Comparison of ENCODE assay signal across 9 cellular contexts in genomic region chr1:16151200-16151708, GRCh38. TPM values are rescaled to one million over a fixed set of nuclear protein-coding genes. Genes with fewer than 3 reads are reported as not detected.
DNase-seq lines count a peak whose midpoint lies in the region; ATAC-seq, FAIRE-seq and TF ChIP-seq lines count a peak whose summit lies in the region.
"Had no signal": no experiment of that assay in that cellular context is flagged by ENCODE, and none has a peak within 500 bp of the region (broad histone marks: within the 10 kb centered on the region; RNA-seq: fewer than 3 reads in every experiment).

No MANE protein-coding gene starts in this region.

- no peak overlapping the region for H2AFZ ChIP-seq in GM12878 (ENCODE audit: control insufficient read depth, low read depth, low read length)

- TF ChIP-seq POLR2A in GM12878 (IDR thresholded peaks at IDR 0.05; ENCODE audit: low read depth, low read length): no peak

- intact Hi-C loops in Caco-2 (cut with micrococcal nuclease; ENCODE audit: unreplicated experiment): no loop called here
- intact Hi-C loops in GM12878 (cut with micrococcal nuclease; ENCODE audit: unreplicated experiment): no loop called here

- WGBS in GM12878 (ENCODE audit: insufficient coverage, insufficient replicate concordance, low lambda C conversion rate, missing lambda C conversion rate): 30% methylated on average over 7 of the region's 7 CpGs

- peak overlapping the region; percentile 39 for H3K27ac Mint-ChIP-seq in Caco-2 (ENCODE audit: unreplicated experiment)
- peak overlapping the region; percentile 99 for H3K27ac Mint-ChIP-seq in mesothelial cell of epicardium

- peaks cover 16% of the 10 kb centered on the region for H3K4me1 Mint-ChIP-seq in Caco-2 (ENCODE audit: low read depth, unreplicated experiment)
- H3K4me1 Mint-ChIP-seq in mesothelial cell of epicardium: peaks cover 54% of the 10 kb centered on the region

- no peak for DNase-seq in Caco-2
- DNase-seq in NAMALWA (ENCODE audit: low spot score): peak; percentile 28
- no peak for DNase-seq in GM12878 (ENCODE audit: low read depth, low spot score)
- DNase-seq in mesothelial cell of epicardium (ENCODE audit: low spot score in 2 of 2, unreplicated experiment in 2 of 2): no peak
- DNase-seq in GM13977 (ENCODE audit: low spot score): no peak
- DNase-seq in activated naive CD4-positive, alpha-beta T cell (lab: John Stamatoyannopoulos, UW): no peak
- no peak for DNase-seq in cerebellar nuclear complex (lab: John Stamatoyannopoulos, UW)
- DNase-seq: activated CD4-positive, CD25-positive, alpha-beta regulatory T cell treated with anti-CD3 and anti-CD28 coated beads, Interleukin-2, amount 50 U/mL, for 72 hours had no signal

- BruUV-seq in Caco-2 (replicated peaks; lab: Mats Ljungman, UMichigan): no TSS peak
- BruUV-seq in GM12878 (replicated peaks; lab: Mats Ljungman, UMichigan): no TSS peak

- peaks cover 58% of the 10 kb centered on the region for H3K4me1 ChIP-seq in Caco-2
- H3K4me1 ChIP-seq in GM12878 (ENCODE audit: control insufficient read depth, insufficient read depth, low read length): peaks cover 12% of the 10 kb centered on the region

- POLR2A ChIA-PET in Caco-2 (lab: Charles Lee): no interaction called here
- POLR2A ChIA-PET in GM12878 (lab: Charles Lee): no interaction called here

- no peak for TF ChIP-seq EP300 in GM12878 (IDR thresholded peaks at IDR 0.05; ENCODE audit: borderline replicate concordance in 1 of 2, control insufficient read depth in 1 of 2, low read depth in 2 of 2, low read length in 2 of 2)

- no peak overlapping the region for H3K9ac ChIP-seq in GM12878 (ENCODE audit: control insufficient read depth, insufficient read depth, low read length)

- in situ Hi-C loops in GM12878 (cut with MboI) (no loop called here), GM13977 (cut with MboI; ENCODE audit: low pct_unique_long_range_greater_than_20kb, low sequenced_read_pairs, unreplicated experiment) (no loop called here)

- H4K20me1 ChIP-seq in GM12878 (ENCODE audit: control insufficient read depth, insufficient read depth): no peaks in the 10 kb centered on the region

- SMC1A ChIA-PET in GM12878 (lab: Charles Lee; ENCODE audit: uncharacterized antibody, unreplicated experiment): no interaction called here

- no peaks in the 10 kb centered on the region for H3K79me2 ChIP-seq in GM12878 (ENCODE audit: control insufficient read depth, insufficient read depth, low read length)

- H3K9me3 ChIP-seq in Caco-2: no peaks in the 10 kb centered on the region
- H3K9me3 ChIP-seq in GM12878 (replicated peaks; ENCODE audit: control insufficient read depth, insufficient read depth, low read length): no peaks in the 10 kb centered on the region

- H3K27me3 ChIP-seq in Caco-2 (replicated peaks; ENCODE audit: control insufficient read depth, insufficient read depth, low read length) (no peaks in the 10 kb centered on the region), GM12878 (replicated peaks in 1 of 2; ENCODE audit: control insufficient read depth in 2 of 2, insufficient read depth in 2 of 2, low read length in 1 of 2) (peaks cover 3 to 6% of the 10 kb centered on the region in 2 experiments; a peak in 3 of 4 replicates)

- no peak overlapping the region for H3K27ac ChIP-seq in GM12878 (ENCODE audit: control insufficient read depth, insufficient read depth)

- RAD21 ChIA-PET in GM12878 (lab: Charles Lee; ENCODE audit: unreplicated experiment): interaction anchor here (1.0 kb wide), 1 partner anchor 68 kb away, joined by 3 read pairs; no protein-coding TSS in a partner anchor

- no peak for TF ChIP-seq RAD21 in GM12878 (IDR thresholded peaks at IDR 0.05; ENCODE audit: insufficient read depth, low read depth, low read length)

- FAIRE-seq in GM12878 (lab: Jason Lieb, UNC): no peak

- peaks cover 4% of the 10 kb centered on the region for H3K36me3 ChIP-seq in Caco-2 (ENCODE audit: control insufficient read depth, insufficient read depth, low read length)
- no peaks in the 10 kb centered on the region for H3K36me3 ChIP-seq in GM12878 (ENCODE audit: control insufficient read depth in 2 of 2, insufficient read depth in 2 of 2, low read length in 1 of 2)

- H3K27me3 Mint-ChIP-seq in Caco-2 (ENCODE audit: insufficient read depth, unreplicated experiment) (no peaks in the 10 kb centered on the region), mesothelial cell of epicardium (ENCODE audit: low read depth) (no peaks in the 10 kb centered on the region)

- H3K9me3 Mint-ChIP-seq in Caco-2 (ENCODE audit: unreplicated experiment) (no peaks in the 10 kb centered on the region), mesothelial cell of epicardium (no peaks in the 10 kb centered on the region)

- H3K4me2 ChIP-seq in GM12878 (ENCODE audit: control insufficient read depth, insufficient read depth): no peak overlapping the region

- CTCF ChIA-PET in Caco-2 (lab: Charles Lee) (no interaction called here), GM12878 (lab: Yijun Ruan, JAX) (interaction anchor here (1.2 to 1.7 kb wide), 2 partner anchors 69 to 72 kb away, joined by 4 to 8 read pairs; no protein-coding TSS in a partner anchor)

- TF ChIP-seq CTCF in Caco-2 (IDR thresholded peaks at IDR 0.05; ENCODE audit: insufficient read depth in 1 of 2, low read depth in 1 of 2, low read length in 1 of 2, severe bottlenecking in 1 of 2, unreplicated experiment in 1 of 2) (no peak), GM12878 (IDR thresholded peaks at IDR 0.05 in 2 of 3, conservative IDR thresholded peaks at IDR 0.05 in 1 of 3; ENCODE audit: control insufficient read depth in 2 of 3, extremely low read depth in 1 of 3, insufficient read depth in 1 of 3, low read depth in 3 of 3, low read length in 3 of 3) (no peak), mesothelial cell of epicardium (IDR thresholded peaks at IDR 0.05; ENCODE audit: unreplicated experiment) (no peak), GM13977 (IDR thresholded peaks at IDR 0.05; ENCODE audit: extremely low read depth, insufficient read depth, missing control alignments) (no peak)

- no peak overlapping the region for H3K4me3 Mint-ChIP-seq in Caco-2 (ENCODE audit: unreplicated experiment)
- H3K4me3 Mint-ChIP-seq in mesothelial cell of epicardium: peak overlapping the region; percentile 89

- H3K4me3 ChIP-seq in Caco-2 (ENCODE audit: low read depth, low read length): no peak overlapping the region
- H3K4me3 ChIP-seq in GM12878: no peak overlapping the region

- peaks cover 71% of the 10 kb centered on the region for H3K36me3 Mint-ChIP-seq in Caco-2 (ENCODE audit: insufficient read depth, unreplicated experiment)
- peaks cover 18% of the 10 kb centered on the region for H3K36me3 Mint-ChIP-seq in mesothelial cell of epicardium

- ATAC-seq in GM12878: peak; percentile 47
- no peak for ATAC-seq in HG02642 (IDR thresholded peaks at IDR 0.05; ENCODE audit: poor library complexity, unreplicated experiment)

TF ChIP-seq in GM12878, 131 proteins besides CTCF, POLR2A, EP300 and RAD21 (continues in another document):
- TF ChIP-seq BHLHE40 (IDR thresholded peaks at IDR 0.05; ENCODE audit: borderline replicate concordance in 1 of 2, low read depth in 2 of 2, low read length in 1 of 2) (peak in 1 of 2 experiments; percentile 71; a peak in 1 of 4 replicates), RUNX3 (IDR thresholded peaks at IDR 0.05; ENCODE audit: low read length) (no peak)

RNA-seq across cellular contexts. Expression of gene EPHA2, which starts 4.6 kb away (rescaled TPM):
- total RNA-seq in Caco-2 (2022) (31.2 and 37.8 TPM in 2 replicates), GM12878 (2014; rRNA removed) (0.16 and 0.28 TPM in 2 replicates), GM12878 (2014; rRNA removed; fragmentation: Illumina TruSeq; extraction: Trizol) (0.05 and 0.09 TPM in 2 replicates), GM12878 (2021) (0.32 and 0.51 TPM in 2 replicates), mesothelial cell of epicardium (71.8 to 76.3 TPM (median 75.0 TPM) in 3 replicates)
- not detected in 2 replicates for total RNA-seq in GM12878 (2013; cell fraction: nucleolus; rRNA removed)
- 0.10 TPM for polyA plus RNA-seq in GM12878 (2011; ENCODE audit: low read depth)
- polyA plus RNA-seq in GM12878 (2011; rRNA removed) (0.06 and 0.27 TPM in 2 replicates), GM12878 (2014; fragmentation: Illumina TruSeq; extraction: Trizol) (0.12 and 0.24 TPM in 2 replicates), GM12878 (2014; fragmentation: Nextera tagmentation; extraction: Ambion mirVana) (not detected), GM12878 (2014; rRNA removed) (0.04 and 0.16 TPM in 2 replicates), GM12878 (2016; fragmentation: Nextera tagmentation; extraction: Ambion mirVana) (under 1 TPM; 0.19 to 0.37 TPM)
- polyA plus RNA-seq in GM12878 (2011; cell fraction: cytosol; rRNA removed): 0.10 and 0.13 TPM in 2 replicates
- polyA plus RNA-seq in GM12878 (2011; cell fraction: nucleus; rRNA removed): 0.19 and 0.29 TPM in 2 replicates
- 0.20 and 0.22 TPM in 2 replicates for polyA plus RNA-seq in GM12878 (2012)
- 0.29 and 1.4 TPM in 2 replicates for polyA minus RNA-seq in GM12878 (2011; rRNA and poly(A)+ RNA removed)
- polyA minus RNA-seq in GM12878 (2011; cell fraction: cytosol; rRNA and poly(A)+ RNA removed): 2.1 and 3.4 TPM in 2 replicates
- polyA minus RNA-seq in GM12878 (2011; cell fraction: nucleus; rRNA and poly(A)+ RNA removed): 0.60 and 1.2 TPM in 2 replicates

Comparison
In these comparisons a context has a peak if more than half of its experiments do, and no peak if none do; other contexts are left out.
1. RNA of gene EPHA2, which starts 4.6 kb away (total RNA-seq): 71.8 to 76.3 TPM in mesothelial cell of epicardium and 31.2 to 37.8 TPM in Caco-2; 0.05 to 0.51 TPM in GM12878; every median in the first group is over 10 times any median in the second.